8 cellular contexts compared by ENCODE assay signal in genomic region chr16:87765776-87766484, GRCh38. TPM values are rescaled to one million over a fixed set of nuclear protein-coding genes. Genes with fewer than 3 reads are reported as not detected.
DNase-seq lines count a peak whose midpoint lies in the region; ATAC-seq, FAIRE-seq and TF ChIP-seq lines count a peak whose summit lies in the region.

KLHDC4 (minus strand) TSS chr16:87765986; CDS start chr16:87765890, 96 bp downstream.

- H3F3A ChIP-seq in neural cell (ENCODE audit: insufficient read depth, low read length, poor library complexity, severe bottlenecking): no peaks in the 10 kb centered on the region

- H3K9me3 ChIP-seq in neural cell (ENCODE audit: low read length): no peaks in the 10 kb centered on the region

- H3K36me3 ChIP-seq in neural cell (ENCODE audit: insufficient read depth, low read length): no peaks in the 10 kb centered on the region

- H3K4me3 Mint-ChIP-seq in stimulated activated naive CD8-positive, alpha-beta T cell treated with anti-CD3 and anti-CD28 coated beads, Interleukin-15, amount 100 ng/mL, for 72 hours: peak within 1 kb of the TSS; percentile 98 to 99

- TF ChIP-seq RAD21 in neural cell (conservative IDR thresholded peaks at IDR 0.05): no peak

- H2AFZ ChIP-seq in neural cell (ENCODE audit: low read depth, low read length): peak within 1 kb of the TSS; percentile 97

- H4K20me1 ChIP-seq in neural cell (ENCODE audit: insufficient read depth): no peaks in the 10 kb centered on the region

- H3K4me3 ChIP-seq in Jurkat, Clone E6-1 (ENCODE audit: low read length): peak within 1 kb of the TSS; percentile 76
- peak within 1 kb of the TSS; percentile 88 for H3K4me3 ChIP-seq in fibroblast of villous mesenchyme (ENCODE audit: low read depth, low read length)
- peak within 1 kb of the TSS; percentile 91 for H3K4me3 ChIP-seq in neural cell (ENCODE audit: low read length)

- FAIRE-seq in D721Med (lab: Jason Lieb, UNC): no peak

- peak within 1 kb of the TSS; percentile 87 for H3K27ac ChIP-seq in neural cell (ENCODE audit: low read length)

- peak within 1 kb of the TSS; percentile 84 for H3K4me2 ChIP-seq in neural cell (ENCODE audit: low read length)

- peaks cover 64% of the 10 kb centered on the region for H3K4me1 Mint-ChIP-seq in stimulated activated naive CD8-positive, alpha-beta T cell treated with anti-CD3 and anti-CD28 coated beads, Interleukin-15, amount 100 ng/mL, for 72 hours

- DNase-seq in D721Med (ENCODE audit: insufficient read length, low spot score) (peak; percentile 57), SIG-M5 treated with dmso at 0.1 percent for 504 hours (lab: John Stamatoyannopoulos, UW; ENCODE audit: unreplicated experiment) (peak; percentile 82), activated gamma-delta T cell (lab: John Stamatoyannopoulos, UW) (peak; percentile 74), fibroblast of villous mesenchyme (ENCODE audit: low read depth) (peak; percentile 90)
- DNase-seq in Jurkat, Clone E6-1 (ENCODE audit: low read depth, low spot score): peak; percentile 77
- DNase-seq in stimulated activated naive CD8-positive, alpha-beta T cell treated with anti-CD3 and anti-CD28 coated beads, Interleukin-15, amount 100 ng/mL, for 72 hours: peak; percentile 81 to 89

- peak within 1 kb of the TSS; percentile 99 for H3K27ac Mint-ChIP-seq in stimulated activated naive CD8-positive, alpha-beta T cell treated with anti-CD3 and anti-CD28 coated beads, Interleukin-15, amount 100 ng/mL, for 72 hours

- TF ChIP-seq CTCF in D721Med (IDR thresholded peaks at IDR 0.05; ENCODE audit: insufficient read depth, missing control alignments) (no peak), fibroblast of villous mesenchyme (IDR thresholded peaks at IDR 0.05; ENCODE audit: insufficient read depth, low read depth, low read length) (no peak), neural cell (IDR thresholded peaks at IDR 0.05; ENCODE audit: poor library complexity, severe bottlenecking) (no peak)

- H3K79me2 ChIP-seq in neural cell (replicated peaks; ENCODE audit: insufficient read depth, low read length): peaks cover 21% of the 10 kb centered on the region

- no peaks in the 10 kb centered on the region for H3K27me3 ChIP-seq in neural cell (ENCODE audit: insufficient read depth, low read depth, low read length)

- peak; percentile 62 for ATAC-seq in GM21515 (IDR thresholded peaks at IDR 0.05; ENCODE audit: unreplicated experiment)
- ATAC-seq in stimulated activated naive CD8-positive, alpha-beta T cell treated with anti-CD3 and anti-CD28 coated beads, Interleukin-15, amount 100 ng/mL, for 72 hours: peak; percentile 91

- TF ChIP-seq EP300 in neural cell (conservative IDR thresholded peaks at IDR 0.05; ENCODE audit: poor library complexity, severe bottlenecking): peak; percentile 65

- H3K9me2 ChIP-seq in neural cell (ENCODE audit: insufficient read depth, low read length): no peaks in the 10 kb centered on the region

- peak within 1 kb of the TSS; percentile 94 for H3K9ac ChIP-seq in neural cell (ENCODE audit: low read length)

- no peaks in the 10 kb centered on the region for H3K27me3 Mint-ChIP-seq in stimulated activated naive CD8-positive, alpha-beta T cell treated with anti-CD3 and anti-CD28 coated beads, Interleukin-15, amount 100 ng/mL, for 72 hours

- no peaks in the 10 kb centered on the region for H3K9me3 Mint-ChIP-seq in stimulated activated naive CD8-positive, alpha-beta T cell treated with anti-CD3 and anti-CD28 coated beads, Interleukin-15, amount 100 ng/mL, for 72 hours

TF ChIP-seq in neural cell, 6 proteins besides CTCF, POLR2A, EP300 and RAD21:
- TF ChIP-seq, protein P1, sequence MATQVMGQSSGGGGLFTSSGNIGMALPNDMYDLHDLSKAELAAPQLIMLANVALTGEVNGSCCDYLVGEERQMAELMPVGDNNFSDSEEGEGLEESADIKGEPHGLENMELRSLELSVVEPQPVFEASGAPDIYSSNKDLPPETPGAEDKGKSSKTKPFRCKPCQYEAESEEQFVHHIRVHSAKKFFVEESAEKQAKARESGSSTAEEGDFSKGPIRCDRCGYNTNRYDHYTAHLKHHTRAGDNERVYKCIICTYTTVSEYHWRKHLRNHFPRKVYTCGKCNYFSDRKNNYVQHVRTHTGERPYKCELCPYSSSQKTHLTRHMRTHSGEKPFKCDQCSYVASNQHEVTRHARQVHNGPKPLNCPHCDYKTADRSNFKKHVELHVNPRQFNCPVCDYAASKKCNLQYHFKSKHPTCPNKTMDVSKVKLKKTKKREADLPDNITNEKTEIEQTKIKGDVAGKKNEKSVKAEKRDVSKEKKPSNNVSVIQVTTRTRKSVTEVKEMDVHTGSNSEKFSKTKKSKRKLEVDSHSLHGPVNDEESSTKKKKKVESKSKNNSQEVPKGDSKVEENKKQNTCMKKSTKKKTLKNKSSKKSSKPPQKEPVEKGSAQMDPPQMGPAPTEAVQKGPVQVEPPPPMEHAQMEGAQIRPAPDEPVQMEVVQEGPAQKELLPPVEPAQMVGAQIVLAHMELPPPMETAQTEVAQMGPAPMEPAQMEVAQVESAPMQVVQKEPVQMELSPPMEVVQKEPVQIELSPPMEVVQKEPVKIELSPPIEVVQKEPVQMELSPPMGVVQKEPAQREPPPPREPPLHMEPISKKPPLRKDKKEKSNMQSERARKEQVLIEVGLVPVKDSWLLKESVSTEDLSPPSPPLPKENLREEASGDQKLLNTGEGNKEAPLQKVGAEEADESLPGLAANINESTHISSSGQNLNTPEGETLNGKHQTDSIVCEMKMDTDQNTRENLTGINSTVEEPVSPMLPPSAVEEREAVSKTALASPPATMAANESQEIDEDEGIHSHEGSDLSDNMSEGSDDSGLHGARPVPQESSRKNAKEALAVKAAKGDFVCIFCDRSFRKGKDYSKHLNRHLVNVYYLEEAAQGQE (IDR thresholded peaks at IDR 0.05; ENCODE audit: borderline replicate concordance): peak; percentile 81
- TF ChIP-seq MXI1 (conservative IDR thresholded peaks at IDR 0.05; ENCODE audit: poor library complexity, severe bottlenecking): peak; percentile 97
- TF ChIP-seq SMC3 (conservative IDR thresholded peaks at IDR 0.05; ENCODE audit: poor library complexity): no peak
- TF ChIP-seq TAF1 (IDR thresholded peaks at IDR 0.05; ENCODE audit: low read depth): peak; percentile 85
- peak; percentile 95 for TF ChIP-seq POLR2AphosphoS5 (IDR thresholded peaks at IDR 0.05)

RNA-seq across cellular contexts. Expression of gene KLHDC4, which starts in this region (rescaled TPM):
- 77.1 TPM for polyA plus RNA-seq in Jurkat, Clone E6-1 (2012; ENCODE audit: insufficient read depth, insufficient read length)
- 14.7 and 26.1 TPM in 2 replicates for total RNA-seq in fibroblast of villous mesenchyme
- 27.5 and 30.7 TPM in 2 replicates for polyA plus RNA-seq in neural cell
- 30.0 and 33.1 TPM in 2 replicates for polyA minus RNA-seq in neural cell

Comparison
In these comparisons a context has a peak if more than half of its experiments do, and no peak if none do; other contexts are left out.
1. Peak in every context shown above with its lines: DNase-seq, ATAC-seq, H3K4me3 ChIP-seq and H3K27ac ChIP-seq.